ENCODE assay signal across 2 cellular contexts in genomic region chr14:81559385-81559784, GRCh38.
TF ChIP-seq lines count a peak whose summit lies in the region.

No MANE protein-coding gene starts in this region.

TF ChIP-seq in GM23338, 12 proteins besides CTCF, POLR2A, EP300 and RAD21:
- TF ChIP-seq REST (IDR thresholded peaks at IDR 0.05; ENCODE audit: unreplicated experiment): no peak
- no peak for TF ChIP-seq ZNF462 (CRISPR knock-in tag; IDR thresholded peaks at IDR 0.05)
- TF ChIP-seq EZH2 (IDR thresholded peaks at IDR 0.05; ENCODE audit: low read depth, unreplicated experiment): no peak
- TF ChIP-seq NANOG (IDR thresholded peaks at IDR 0.05; ENCODE audit: borderline replicate concordance): no peak
- no peak for TF ChIP-seq STAT1 (IDR thresholded peaks at IDR 0.05; ENCODE audit: unreplicated experiment)
- no peak for TF ChIP-seq ZNF331 (CRISPR knock-in tag; IDR thresholded peaks at IDR 0.05; ENCODE audit: low read depth)
- TF ChIP-seq ETS1 (IDR thresholded peaks at IDR 0.05): no peak
- no peak for TF ChIP-seq EZH2phosphoT487 (IDR thresholded peaks at IDR 0.05; ENCODE audit: unreplicated experiment)
- TF ChIP-seq JUNB (IDR thresholded peaks at IDR 0.05; ENCODE audit: unreplicated experiment): no peak
- no peak for TF ChIP-seq ZNF114 (CRISPR knock-in tag; IDR thresholded peaks at IDR 0.05)
- no peak for TF ChIP-seq POLR2AphosphoS5 (IDR thresholded peaks at IDR 0.05; ENCODE audit: low read depth)
- TF ChIP-seq CREB1 (CRISPR knock-in tag; IDR thresholded peaks at IDR 0.05; ENCODE audit: low read depth): no peak

TF ChIP-seq in HEK293T, 16 proteins besides CTCF, POLR2A, EP300 and RAD21 (continued from another document):
- TF ChIP-seq LEF1 (IDR thresholded peaks at IDR 0.05; ENCODE audit: borderline replicate concordance) (no peak), BHLHE40 (IDR thresholded peaks at IDR 0.05; ENCODE audit: borderline replicate concordance) (no peak), ARNT (IDR thresholded peaks at IDR 0.05) (no peak), ELF4 (IDR thresholded peaks at IDR 0.05) (no peak), FOXM1 (IDR thresholded peaks at IDR 0.05; ENCODE audit: borderline replicate concordance) (no peak), FOXK2 (IDR thresholded peaks at IDR 0.05) (no peak), HDGF (IDR thresholded peaks at IDR 0.05; ENCODE audit: borderline replicate concordance) (no peak)
TF ChIP-seq in HEK293T: peak in this region for 0.
